ENCODE assay signal across 20 cellular contexts in the genomic region with DNA sequence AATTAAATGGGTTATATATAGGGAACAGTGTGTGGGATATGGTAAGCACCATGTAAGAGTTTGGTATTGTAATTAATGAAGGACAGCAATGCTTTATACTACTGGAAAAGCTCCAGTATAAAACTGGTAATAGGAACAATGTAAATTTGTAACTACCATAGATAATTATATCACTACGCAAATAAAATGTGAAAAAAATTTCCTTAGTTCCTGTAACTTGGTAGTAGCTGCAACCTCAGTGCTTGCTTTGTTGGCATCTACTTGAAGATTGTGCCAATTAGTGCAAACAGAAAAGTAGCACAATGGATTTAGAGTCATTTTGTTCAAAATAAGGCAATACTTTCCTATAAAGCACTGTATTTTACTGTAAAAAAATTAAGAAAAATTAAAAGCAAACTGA. TPM values are rescaled to one million over a fixed set of nuclear protein-coding genes. Genes with fewer than 3 reads are reported as not detected.
"Had no signal": no experiment of that assay in that cellular context is flagged by ENCODE, and none has a peak within 500 bp of the region (broad histone marks: within the 10 kb centered on the region; RNA-seq: fewer than 3 reads in every experiment).

No MANE protein-coding gene starts in this region.

- H3K36me3 ChIP-seq: left lung, ovary, prostate gland, right lobe of liver, spleen, tibial artery, upper lobe of right lung had no signal

- H3K4me3 ChIP-seq: left lung, lung, ovary, prostate gland, right lobe of liver, spleen, testis, tibial artery, upper lobe of right lung had no signal

- H3K27me3 ChIP-seq: left lung, ovary, right lobe of liver, spleen, testis, tibial artery, upper lobe of right lung had no signal

- H3K27ac ChIP-seq: left lung, ovary, right lobe of liver, testis, tibial artery, upper lobe of right lung had no signal

- H3K4me1 ChIP-seq: left lung, prostate gland, testis, tibial artery, upper lobe of right lung had no signal

- H3K9me3 ChIP-seq: left lung, ovary, prostate gland, right lobe of liver, spleen, testis, tibial artery, upper lobe of right lung had no signal

- ATAC-seq: left lung; naive thymus-derived CD4-positive, alpha-beta T cell; natural killer cell treated with Interleukin-12 subunit alpha and Interleukin-12 subunit beta and Interleukin-15 and Interleukin-18, amount 100 ng/mL, for 72 hours; right lobe of liver had no signal

- DNase-seq: head of caudate nucleus; hippocampal formation; left colon; left lung; mesendoderm; naive thymus-derived CD4-positive, alpha-beta T cell; ovary; posterior cingulate gyrus; right lobe of liver; small intestine; spleen; stimulated activated CD4-positive, alpha-beta T cell treated with anti-CD3 and anti-CD28 coated beads, Interleukin-4, amount 100 ng/mL, for 24 hours; stimulated activated naive CD4-positive, alpha-beta T cell; testis; tibial artery; trophoblast cell; upper lobe of right lung had no signal

RNA-seq across cellular contexts. Expression of gene SH3RF1, which starts 34.4 kb away (rescaled TPM):
- polyA plus RNA-seq: naive thymus-derived CD4-positive, alpha-beta T cell had no signal
